In genomic region chr1:200891774-200892157, GRCh38 we compare ENCODE assay signal across 1 cellular context.
TF ChIP-seq lines count a peak whose summit lies in the region.

No MANE protein-coding gene starts in this region.

TF ChIP-seq in HepG2, 621 proteins besides CTCF, POLR2A, EP300 and RAD21 (continues in another document):
- TF ChIP-seq PHF21A (CRISPR knock-in tag; IDR thresholded peaks at IDR 0.05): peak; percentile 84
- peak; percentile 69; the same call in 1 of the 2 replicates for TF ChIP-seq RXRA (CRISPR knock-in tag; IDR thresholded peaks at IDR 0.05)
- TF ChIP-seq SP5 (CRISPR knock-in tag; IDR thresholded peaks at IDR 0.05; ENCODE audit: borderline replicate concordance, low read depth): peak; percentile 55; the same call in 1 of the 2 replicates
- peak; percentile 35; the same call in 1 of the 2 replicates for TF ChIP-seq MXD1 (CRISPR knock-in tag; IDR thresholded peaks at IDR 0.05)
- TF ChIP-seq DPF2 (CRISPR knock-in tag; IDR thresholded peaks at IDR 0.05; ENCODE audit: borderline replicate concordance, low read depth): peak; percentile 67
- peak; percentile 95 for TF ChIP-seq ZBTB7B (CRISPR knock-in tag; IDR thresholded peaks at IDR 0.05)
- TF ChIP-seq NR2F2 (IDR thresholded peaks at IDR 0.05; ENCODE audit: borderline replicate concordance, low read depth): 0 out of 2 replicates have a peak, but pooled peaks have one; percentile 37
- 0 out of 2 replicates have a peak, but pooled peaks have one; percentile 45 for TF ChIP-seq MAF1 (CRISPR knock-in tag; IDR thresholded peaks at IDR 0.05; ENCODE audit: borderline replicate concordance)
- TF ChIP-seq NR2F6 (IDR thresholded peaks at IDR 0.05): peak; percentile 60; the same call in 1 of the 2 replicates
- peak; percentile 63 for TF ChIP-seq NR2F6 (CRISPR knock-in tag; IDR thresholded peaks at IDR 0.05)
- peak; percentile 37; the same call in 1 of the 2 replicates for TF ChIP-seq FOSL2 (CRISPR knock-in tag; IDR thresholded peaks at IDR 0.05)
- peak; percentile 82 for TF ChIP-seq BCL6 (CRISPR knock-in tag; IDR thresholded peaks at IDR 0.05)
- 0 out of 2 replicates have a peak, but pooled peaks have one; percentile 2 for TF ChIP-seq IRF1 (CRISPR knock-in tag; IDR thresholded peaks at IDR 0.05; ENCODE audit: low read depth)
- peak; percentile 4; the same call in 1 of the 2 replicates for TF ChIP-seq ZFX (CRISPR knock-in tag; IDR thresholded peaks at IDR 0.05; ENCODE audit: low read depth)
- TF ChIP-seq TEAD3 (CRISPR knock-in tag; optimal IDR thresholded peaks at IDR 0.05; ENCODE audit: borderline replicate concordance): peak; percentile 79
- peak; percentile 4; the same call in 1 of the 2 replicates for TF ChIP-seq ZNF687 (CRISPR knock-in tag; IDR thresholded peaks at IDR 0.05)
- TF ChIP-seq SAP130 (CRISPR knock-in tag; IDR thresholded peaks at IDR 0.05; ENCODE audit: low read depth): peak; percentile 44; the same call in 1 of the 2 replicates
- 0 out of 2 replicates have a peak, but pooled peaks have one; percentile 29 for TF ChIP-seq ATF1 (CRISPR knock-in tag; IDR thresholded peaks at IDR 0.05)
- peak; percentile 37; the same call in 1 of the 2 replicates for TF ChIP-seq ZNF317 (CRISPR knock-in tag; IDR thresholded peaks at IDR 0.05)
- 0 out of 2 replicates have a peak, but pooled peaks have one; percentile 24 for TF ChIP-seq ZNF605 (CRISPR knock-in tag; IDR thresholded peaks at IDR 0.05)
- TF ChIP-seq ETV6 (CRISPR knock-in tag; conservative IDR thresholded peaks at IDR 0.05): peak; percentile 91
- TF ChIP-seq XRCC5 (optimal IDR thresholded peaks at IDR 0.05; ENCODE audit: low read length): peak; percentile 19
- peak; percentile 65 for TF ChIP-seq HOXA3 (CRISPR knock-in tag; IDR thresholded peaks at IDR 0.05)
- peak; percentile 85 for TF ChIP-seq KDM6A (CRISPR knock-in tag; IDR thresholded peaks at IDR 0.05; ENCODE audit: low read depth)
- 0 out of 2 replicates have a peak, but pooled peaks have one; percentile 58 for TF ChIP-seq RELA (CRISPR knock-in tag; IDR thresholded peaks at IDR 0.05)
- TF ChIP-seq FIP1L1 (IDR thresholded peaks at IDR 0.05; ENCODE audit: borderline replicate concordance, insufficient read depth, low read depth, low read length): 0 out of 2 replicates have a peak, but pooled peaks have one; percentile 1
- TF ChIP-seq TSC22D2 (CRISPR knock-in tag; IDR thresholded peaks at IDR 0.05; ENCODE audit: borderline replicate concordance): 0 out of 2 replicates have a peak, but pooled peaks have one; percentile 6
- no peak for TF ChIP-seq PLRG1 (conservative IDR thresholded peaks at IDR 0.05)
- TF ChIP-seq ZNF800 (CRISPR knock-in tag; IDR thresholded peaks at IDR 0.05): 0 out of 2 replicates have a peak, but pooled peaks have one; percentile 4
- peak; percentile 42; the same call in 1 of the 2 replicates for TF ChIP-seq ZNF343 (CRISPR knock-in tag; IDR thresholded peaks at IDR 0.05)
- TF ChIP-seq PAXIP1 (CRISPR knock-in tag; conservative IDR thresholded peaks at IDR 0.05): peak; percentile 87
- TF ChIP-seq HNF4G (IDR thresholded peaks at IDR 0.05; ENCODE audit: borderline replicate concordance, low read depth, low read length): peak; percentile 91
- TF ChIP-seq HNF4G (CRISPR knock-in tag; IDR thresholded peaks at IDR 0.05; ENCODE audit: borderline replicate concordance, low read depth): no peak; the same call in 1 of the 2 replicates
- peak; percentile 10; the same call in 1 of the 2 replicates for TF ChIP-seq ZNF274 (CRISPR knock-in tag; IDR thresholded peaks at IDR 0.05)
- 0 out of 2 replicates have a peak, but pooled peaks have one; percentile 10 for TF ChIP-seq RARA (CRISPR knock-in tag; IDR thresholded peaks at IDR 0.05)
- no peak for TF ChIP-seq RFXAP (CRISPR knock-in tag; IDR thresholded peaks at IDR 0.05; ENCODE audit: borderline replicate concordance)
- peak; percentile 27; the same call in 1 of the 2 replicates for TF ChIP-seq CBX5 (CRISPR knock-in tag; IDR thresholded peaks at IDR 0.05; ENCODE audit: borderline replicate concordance)
- TF ChIP-seq KAT8 (CRISPR knock-in tag; IDR thresholded peaks at IDR 0.05): 0 out of 2 replicates have a peak, but pooled peaks have one; percentile 16
- no peak; the same call in 1 of the 2 replicates for TF ChIP-seq ZBTB46 (CRISPR knock-in tag; IDR thresholded peaks at IDR 0.05; ENCODE audit: borderline replicate concordance)
- no peak for TF ChIP-seq KLF9 (CRISPR knock-in tag; IDR thresholded peaks at IDR 0.05; ENCODE audit: low read depth)
- TF ChIP-seq NFKB2 (CRISPR knock-in tag; IDR thresholded peaks at IDR 0.05; ENCODE audit: borderline replicate concordance): 0 out of 2 replicates have a peak, but pooled peaks have one; percentile 12
- peak; percentile 88 for TF ChIP-seq MED8 (CRISPR knock-in tag; IDR thresholded peaks at IDR 0.05; ENCODE audit: insufficient replicate concordance)
- no peak for TF ChIP-seq LCORL (IDR thresholded peaks at IDR 0.05)
- TF ChIP-seq LCORL (CRISPR knock-in tag; IDR thresholded peaks at IDR 0.05): peak; percentile 74; the same call in 1 of the 2 replicates
- TF ChIP-seq SIX4 (CRISPR knock-in tag; IDR thresholded peaks at IDR 0.05): peak; percentile 33; the same call in 1 of the 2 replicates
- TF ChIP-seq FOXK1 (CRISPR knock-in tag; IDR thresholded peaks at IDR 0.05; ENCODE audit: borderline replicate concordance, low read depth): no peak
- TF ChIP-seq CREM (IDR thresholded peaks at IDR 0.05): peak; percentile 65
- TF ChIP-seq CREM (CRISPR knock-in tag; IDR thresholded peaks at IDR 0.05): no peak
- no peak for TF ChIP-seq HNRNPH1 (optimal IDR thresholded peaks at IDR 0.05; ENCODE audit: low read depth, low read length)
- TF ChIP-seq POLR2AphosphoS5 (IDR thresholded peaks at IDR 0.05; ENCODE audit: low read depth, low read length): peak; percentile 56; the same call in 1 of the 2 replicates
- 0 out of 2 replicates have a peak, but pooled peaks have one; percentile 7 for TF ChIP-seq THAP11 (CRISPR knock-in tag; IDR thresholded peaks at IDR 0.05)
- TF ChIP-seq MLX (CRISPR knock-in tag; IDR thresholded peaks at IDR 0.05): 0 out of 2 replicates have a peak, but pooled peaks have one; percentile 20
- TF ChIP-seq NONO (IDR thresholded peaks at IDR 0.05): no peak
- TF ChIP-seq NONO (CRISPR knock-in tag; conservative IDR thresholded peaks at IDR 0.05): peak; percentile 62
- TF ChIP-seq ZNF639 (CRISPR knock-in tag; conservative IDR thresholded peaks at IDR 0.05): 0 out of 2 replicates have a peak, but pooled peaks have one; percentile 14
- peak; percentile 74; the same call in 1 of the 2 replicates for TF ChIP-seq ZSCAN29 (CRISPR knock-in tag; conservative IDR thresholded peaks at IDR 0.05)
- TF ChIP-seq PITX1 (CRISPR knock-in tag; IDR thresholded peaks at IDR 0.05): peak; percentile 46; the same call in 1 of the 2 replicates
